ENCODE assay signal across 21 cellular contexts in the genomic region with DNA sequence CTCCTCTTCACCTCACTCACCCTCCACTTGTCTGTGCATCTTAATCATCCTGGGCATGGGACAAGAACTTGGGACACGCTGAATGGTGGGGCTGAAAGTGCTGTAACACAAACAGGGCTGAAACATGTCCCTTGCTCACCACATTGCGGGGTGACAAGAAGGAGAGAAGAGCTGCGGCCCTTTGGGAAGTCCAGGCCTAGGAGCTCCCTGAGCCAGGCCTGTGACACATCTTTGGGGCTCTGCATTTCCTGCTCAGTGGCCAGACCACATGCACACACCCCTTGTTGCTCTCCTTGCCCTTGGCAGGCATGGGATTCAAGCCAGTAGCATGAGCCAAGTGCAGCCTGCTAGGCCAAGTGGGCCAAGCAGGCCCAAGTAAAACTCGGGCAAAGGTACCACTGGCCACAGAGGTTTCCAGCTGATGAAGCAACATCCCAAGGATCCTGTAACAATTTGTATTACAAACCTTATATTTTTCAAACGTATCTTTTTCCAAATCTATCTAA.
"Had no signal": no experiment of that assay in that cellular context is flagged by ENCODE, and none has a peak within 500 bp of the region (broad histone marks: within the 10 kb centered on the region; RNA-seq: fewer than 3 reads in every experiment).

No MANE protein-coding gene starts in this region.

- H3K27ac Mint-ChIP-seq: dendritic cell treated with granulocyte-macrophage colony-stimulating factor and Interleukin-4, amounts not matched to agents 40 ng/mL and 50 ng/mL, for 4 days; effector memory CD8-positive, alpha-beta T cell; memory B cell; natural killer cell treated with Interleukin-12 subunit alpha and Interleukin-12 subunit beta and Interleukin-15 and Interleukin-18, amount 100 ng/mL, for 72 hours; neural progenitor cell; type B pancreatic cell had no signal

- H3K9ac ChIP-seq: neural progenitor cell, parathyroid adenoma had no signal

- H3K4me1 Mint-ChIP-seq: memory B cell; stimulated activated naive B cell treated with anti-CD40 and anti-IgM and Interleukin-4, amounts not matched to agents 10 μg/mL and 1 μg/mL and 100 μg/mL, for 72 hours had no signal

- H3K36me3 Mint-ChIP-seq: memory B cell; neural progenitor cell; stimulated activated naive B cell treated with anti-CD40 and anti-IgM and Interleukin-4, amounts not matched to agents 10 μg/mL and 1 μg/mL and 100 μg/mL, for 72 hours; type B pancreatic cell had no signal

- H3K9me3 ChIP-seq: left lung, lower lobe of right lung, psoas muscle, right lobe of liver had no signal

- H3K9me3 Mint-ChIP-seq: neural progenitor cell, type B pancreatic cell had no signal

- H3K36me3 ChIP-seq: heart right ventricle, left lung, lower lobe of right lung, neural progenitor cell, right lobe of liver, spleen had no signal

- DNase-seq: cerebellar nuclear complex; effector memory CD8-positive, alpha-beta T cell; heart right ventricle; lower lobe of right lung; midbrain; occipital lobe; psoas muscle; retina; right lobe of liver; spleen; stimulated activated CD4-positive, alpha-beta T cell treated with anti-CD3 and anti-CD28 coated beads, Interleukin-15, amount 100 ng/mL, for 24 hours; stimulated activated CD4-positive, alpha-beta T cell treated with anti-CD3 and anti-CD28 coated beads, Interleukin-1b, Interleukin-23, amount 100 ng/mL, for 48 hours; stimulated activated CD4-positive, alpha-beta T cell treated with anti-CD3 and anti-CD28 coated beads, Interleukin-4, amount 100 ng/mL, for 24 hours; stimulated activated naive B cell treated with anti-CD40 and anti-IgM and Interleukin-4, amounts not matched to agents 10 μg/mL and 1 μg/mL and 100 μg/mL, for 72 hours had no signal

- H3K4me1 ChIP-seq: heart right ventricle, left lung, lower lobe of right lung, parathyroid adenoma, psoas muscle, right lobe of liver, spleen had no signal

- ATAC-seq: effector memory CD8-positive, alpha-beta T cell; left lung; natural killer cell treated with Interleukin-12 subunit alpha and Interleukin-12 subunit beta and Interleukin-15 and Interleukin-18, amount 100 ng/mL, for 72 hours; psoas muscle had no signal

- H3K4me3 ChIP-seq: heart right ventricle, left lung, lower lobe of right lung, neural progenitor cell, psoas muscle, right lobe of liver, spleen had no signal

- H3K79me2 ChIP-seq: parathyroid adenoma had no signal

- H3K27me3 Mint-ChIP-seq: dendritic cell treated with granulocyte-macrophage colony-stimulating factor and Interleukin-4, amounts not matched to agents 40 ng/mL and 50 ng/mL, for 4 days; effector memory CD8-positive, alpha-beta T cell; memory B cell; natural killer cell treated with Interleukin-12 subunit alpha and Interleukin-12 subunit beta and Interleukin-15 and Interleukin-18, amount 100 ng/mL, for 72 hours; stimulated activated naive B cell treated with anti-CD40 and anti-IgM and Interleukin-4, amounts not matched to agents 10 μg/mL and 1 μg/mL and 100 μg/mL, for 72 hours; type B pancreatic cell had no signal

- H3K27ac ChIP-seq: heart right ventricle, left lung, lower lobe of right lung, neural progenitor cell, parathyroid adenoma, psoas muscle, right lobe of liver, spleen had no signal

- H2AFZ ChIP-seq: neural progenitor cell, parathyroid adenoma had no signal

- H3K4me3 Mint-ChIP-seq: dendritic cell treated with granulocyte-macrophage colony-stimulating factor and Interleukin-4, amounts not matched to agents 40 ng/mL and 50 ng/mL, for 4 days; effector memory CD8-positive, alpha-beta T cell; memory B cell; natural killer cell treated with Interleukin-12 subunit alpha and Interleukin-12 subunit beta and Interleukin-15 and Interleukin-18, amount 100 ng/mL, for 72 hours; neural progenitor cell; stimulated activated naive B cell treated with anti-CD40 and anti-IgM and Interleukin-4, amounts not matched to agents 10 μg/mL and 1 μg/mL and 100 μg/mL, for 72 hours; type B pancreatic cell had no signal

- H3K27me3 ChIP-seq: heart right ventricle, left lung, neural progenitor cell, right lobe of liver, spleen had no signal

- H3K4me2 ChIP-seq: neural progenitor cell had no signal
